Comparison of ENCODE assay signal across 10 cellular contexts in genomic region chr14:54025661-54026060, GRCh38.
DNase-seq lines count a peak whose midpoint lies in the region; ATAC-seq and TF ChIP-seq lines count a peak whose summit lies in the region.
"Had no signal": no experiment of that assay in that cellular context is flagged by ENCODE, and none has a peak within 500 bp of the region (broad histone marks: within the 10 kb centered on the region; RNA-seq: fewer than 3 reads in every experiment).

No MANE protein-coding gene starts in this region.

- H3K9me3 ChIP-seq in cardiac muscle cell (ENCODE audit: low read depth) = no peaks in the 10 kb centered on the region
- H3K9me3 ChIP-seq in Panc1 (ENCODE audit: control insufficient read depth, insufficient read depth, low read depth, low read length) = no peaks in the 10 kb centered on the region
- no peaks in the 10 kb centered on the region for H3K9me3 ChIP-seq in transverse colon

- WGBS in transverse colon (ENCODE audit: low coverage in 1 of 2), 2 donors = 20 to 41% methylated on average over 1 of the region's 1 CpG

- H3K9me3 Mint-ChIP-seq in T-cell = peaks cover 7 to 14% (median 12%) of the 10 kb centered on the region in 3 donors

- CTCF ChIA-PET in Panc1 (lab: Charles Lee) = no interaction called here
- CTCF ChIA-PET in T-cell (lab: Charles Lee) = no interaction called here

- no peak overlapping the region for H3K4me3 Mint-ChIP-seq in T-cell

- no TSS peak for BruUV-seq in Panc1 (replicated peaks; lab: Mats Ljungman, UMichigan)

- no peak for TF ChIP-seq POLR2A in transverse colon (IDR thresholded peaks at IDR 0.05)

- H3K36me3 ChIP-seq in cardiac muscle cell = no peaks in the 10 kb centered on the region
- H3K36me3 ChIP-seq in Panc1 (ENCODE audit: control insufficient read depth, insufficient read depth, low read length) = no peaks in the 10 kb centered on the region
- H3K36me3 ChIP-seq in transverse colon = no peaks in the 10 kb centered on the region

- no peak overlapping the region for H3K27ac Mint-ChIP-seq in T-cell

- DNase-seq in cardiac muscle cell (ENCODE audit: low read depth in 1 of 2, low spot score in 1 of 2) (peak in 1 of 2 donors; percentile 60), Right ventricle myocardium inferior (ENCODE audit: missing footprints) (no peak), Panc1 (ENCODE audit: low read depth, low spot score) (no peak), fibroblast of the conjunctiva (ENCODE audit: low read depth) (peak; percentile 6), transverse colon (no peak), T-cell (no peak)
- DNase-seq: NCI-H187 treated with DMSO at 0.1 percent for 48 hours had no signal

- no peak for TF ChIP-seq EP300 in transverse colon (IDR thresholded peaks at IDR 0.05; ENCODE audit: low read depth)

- H3K27me3 ChIP-seq in cardiac muscle cell (no peaks in the 10 kb centered on the region), Panc1 (ENCODE audit: control insufficient read depth, insufficient read depth, low read length) (no peaks in the 10 kb centered on the region), transverse colon (no peaks in the 10 kb centered on the region)

- no peaks in the 10 kb centered on the region for H3K4me1 ChIP-seq in cardiac muscle cell (ENCODE audit: low read depth)
- no peaks in the 10 kb centered on the region for H3K4me1 ChIP-seq in Panc1 (ENCODE audit: control insufficient read depth, insufficient read depth, low read length)
- no peaks in the 10 kb centered on the region for H3K4me1 ChIP-seq in transverse colon
- H3K4me1 ChIP-seq: parathyroid adenoma had no signal

- POLR2A ChIA-PET in Panc1 (lab: Charles Lee) = no interaction called here
- POLR2A ChIA-PET in T-cell (lab: Charles Lee) = no interaction called here

- ATAC-seq in Right ventricle myocardium inferior = no peak
- no peak for ATAC-seq in Panc1
- no peak for ATAC-seq in GM19452 (IDR thresholded peaks at IDR 0.05; ENCODE audit: unreplicated experiment)
- ATAC-seq in T-cell (replicated peaks in 1 of 4) = no peak
- ATAC-seq in HG03342 (IDR thresholded peaks at IDR 0.05; ENCODE audit: unreplicated experiment) = no peak

- no peaks in the 10 kb centered on the region for H3K4me1 Mint-ChIP-seq in T-cell

- TF ChIP-seq CTCF in cardiac muscle cell (IDR thresholded peaks at IDR 0.05; ENCODE audit: low read depth, low read length) (peak; percentile 49), Panc1 (IDR thresholded peaks at IDR 0.05) (peak; percentile 19; the same call in 1 of the 2 replicates), transverse colon (IDR thresholded peaks at IDR 0.05) (peak in 4 of 5 experiments; percentile 30 to 45 (median 38))

- in situ Hi-C loops in Panc1 (cut with HindIII; ENCODE audit: low pct_unique_long_range_greater_than_20kb, low sequenced_read_pairs) (no loop called here), transverse colon (cut with MboI; ENCODE audit: low pct_ligation_motif_present in 1 of 4, low pct_unique_long_range_greater_than_20kb in 1 of 4, low sequenced_read_pairs in 3 of 4) (no loop called here)

- no peaks in the 10 kb centered on the region for H3K27me3 Mint-ChIP-seq in T-cell

- no peaks in the 10 kb centered on the region for H3K36me3 Mint-ChIP-seq in T-cell

- intact Hi-C loops in Right ventricle myocardium inferior (cut with DNase I) (no loop called here), Panc1 (cut with micrococcal nuclease; ENCODE audit: unreplicated experiment) (no loop called here), transverse colon (cut with DNase I; ENCODE audit: low total_unique reads) (no loop called here)

- H3K4me3 ChIP-seq in cardiac muscle cell (no peak overlapping the region), Panc1 (ENCODE audit: low read depth in 2 of 2, low read length in 2 of 2) (no peak overlapping the region), transverse colon (no peak overlapping the region)

- H3K27ac ChIP-seq in cardiac muscle cell = no peak overlapping the region
- H3K27ac ChIP-seq in Panc1 (ENCODE audit: low read length) = no peak overlapping the region
- no peak overlapping the region for H3K27ac ChIP-seq in transverse colon
- H3K27ac ChIP-seq: parathyroid adenoma had no signal
